19 cellular contexts compared by ENCODE assay signal in genomic region chr2:39499336-39499735, GRCh38.
"Had no signal": no experiment of that assay in that cellular context is flagged by ENCODE, and none has a peak within 500 bp of the region (broad histone marks: within the 10 kb centered on the region; RNA-seq: fewer than 3 reads in every experiment).

No MANE protein-coding gene starts in this region.

- H3K9me3 Mint-ChIP-seq: dendritic cell treated with granulocyte-macrophage colony-stimulating factor and Interleukin-4, amounts not matched to agents 40 ng/mL and 50 ng/mL, for 4 days; nephron progenitor cell had no signal

- DNase-seq: activated CD4-positive, alpha-beta T cell treated with anti-CD3 and anti-CD28 coated beads for 1 hour; activated CD8-positive, alpha-beta memory T cell treated with anti-CD3 and anti-CD28 coated beads for 24 hours; activated CD8-positive, alpha-beta memory T cell treated with anti-CD3 and anti-CD28 coated beads, Interleukin-2, amount 50 U/mL, for 48 hours; activated effector memory CD4-positive, alpha-beta T cell treated with Interleukin-2 at 50 U/mL for 16 hours; activated naive CD4-positive, alpha-beta T cell treated with anti-CD3 and anti-CD28 coated beads, Interleukin-2, amount 50 U/mL, for 16 hours; activated T-cell treated with anti-CD3 and anti-CD28 coated beads, Interleukin-2, amount 50 U/mL, for 48 hours; effector CD8-positive, alpha-beta T cell; hippocampal formation; left colon; mammary epithelial cell; nephron progenitor cell; nucleus accumbens; stimulated activated naive B cell treated with anti-CD40 and anti-IgM and Interleukin-4, amounts not matched to agents 10 μg/mL and 1 μg/mL and 100 μg/mL, for 72 hours; T-helper 2 cell had no signal

- H3K27ac ChIP-seq: VCaP had no signal

- H3K4me3 Mint-ChIP-seq: dendritic cell treated with granulocyte-macrophage colony-stimulating factor and Interleukin-4, amounts not matched to agents 40 ng/mL and 50 ng/mL, for 4 days; nephron progenitor cell; stimulated activated naive B cell treated with anti-CD40 and anti-IgM and Interleukin-4, amounts not matched to agents 10 μg/mL and 1 μg/mL and 100 μg/mL, for 72 hours had no signal

- H3K27ac Mint-ChIP-seq: dendritic cell treated with granulocyte-macrophage colony-stimulating factor and Interleukin-4, amounts not matched to agents 40 ng/mL and 50 ng/mL, for 4 days; stimulated activated naive B cell treated with anti-CD40 and anti-IgM and Interleukin-4, amounts not matched to agents 10 μg/mL and 1 μg/mL and 100 μg/mL, for 72 hours had no signal

- ATAC-seq: esophagus mucosa; stimulated activated naive B cell treated with anti-CD40 and anti-IgM and Interleukin-4, amounts not matched to agents 10 μg/mL and 1 μg/mL and 100 μg/mL, for 72 hours had no signal

- FAIRE-seq: astrocyte, islet of Langerhans had no signal
